20 cellular contexts compared by ENCODE assay signal in the genomic region with DNA sequence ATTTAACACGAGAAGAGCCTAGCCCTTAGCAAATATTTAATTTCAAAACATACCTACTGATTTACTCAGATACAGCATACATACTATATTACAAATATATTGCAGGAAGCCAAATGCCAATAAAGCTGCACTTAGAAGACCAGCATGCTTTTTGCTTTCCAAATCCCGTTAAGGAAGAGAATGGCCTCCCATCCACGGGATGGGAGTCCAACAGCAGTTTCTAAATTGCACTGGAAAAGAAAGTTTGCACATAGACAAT.
"Had no signal": no experiment of that assay in that cellular context is flagged by ENCODE, and none has a peak within 500 bp of the region (broad histone marks: within the 10 kb centered on the region; RNA-seq: fewer than 3 reads in every experiment).

No MANE protein-coding gene starts in this region.

- H3K4me1 ChIP-seq: uterus had no signal

- H3K36me3 ChIP-seq: heart left ventricle, pancreas, tibial artery, upper lobe of left lung, uterus had no signal

- H3K9me3 ChIP-seq: heart left ventricle, pancreas, psoas muscle, spleen, tibial artery, upper lobe of left lung, uterus had no signal

- ATAC-seq: natural killer cell treated with Interleukin-12 subunit alpha and Interleukin-12 subunit beta and Interleukin-15 and Interleukin-18, amount 100 ng/mL, for 72 hours; sciatic nerve had no signal

- H3K4me3 ChIP-seq: heart left ventricle, pancreas, spleen, tibial artery, upper lobe of left lung, uterus had no signal

- H3K27ac ChIP-seq: pancreas, spleen, tibial artery, uterus had no signal

- DNase-seq: cortex of kidney; effector memory CD4-positive, alpha-beta T cell; foreskin melanocyte; heart left ventricle; hippocampal formation; mammary epithelial cell; occipital lobe; pancreas; psoas muscle; retina; spleen; stimulated activated CD4-positive, alpha-beta T cell treated with anti-CD3 and anti-CD28 coated beads, Interleukin-15, amount 100 ng/mL, for 24 hours; stimulated activated CD4-positive, alpha-beta T cell treated with anti-CD3 and anti-CD28 coated beads, Interleukin-1b, Interleukin-23, amount 100 ng/mL, for 48 hours; stimulated activated CD4-positive, alpha-beta T cell treated with anti-CD3 and anti-CD28 coated beads, Interleukin-4, amount 100 ng/mL, for 4 hours; stimulated activated naive CD4-positive, alpha-beta T cell; tibial artery; upper lobe of left lung; uterus had no signal

- H3K27me3 ChIP-seq: heart left ventricle, pancreas, spleen, tibial artery, upper lobe of left lung, uterus had no signal
